8 cellular contexts compared by ENCODE assay signal in the genomic region with DNA sequence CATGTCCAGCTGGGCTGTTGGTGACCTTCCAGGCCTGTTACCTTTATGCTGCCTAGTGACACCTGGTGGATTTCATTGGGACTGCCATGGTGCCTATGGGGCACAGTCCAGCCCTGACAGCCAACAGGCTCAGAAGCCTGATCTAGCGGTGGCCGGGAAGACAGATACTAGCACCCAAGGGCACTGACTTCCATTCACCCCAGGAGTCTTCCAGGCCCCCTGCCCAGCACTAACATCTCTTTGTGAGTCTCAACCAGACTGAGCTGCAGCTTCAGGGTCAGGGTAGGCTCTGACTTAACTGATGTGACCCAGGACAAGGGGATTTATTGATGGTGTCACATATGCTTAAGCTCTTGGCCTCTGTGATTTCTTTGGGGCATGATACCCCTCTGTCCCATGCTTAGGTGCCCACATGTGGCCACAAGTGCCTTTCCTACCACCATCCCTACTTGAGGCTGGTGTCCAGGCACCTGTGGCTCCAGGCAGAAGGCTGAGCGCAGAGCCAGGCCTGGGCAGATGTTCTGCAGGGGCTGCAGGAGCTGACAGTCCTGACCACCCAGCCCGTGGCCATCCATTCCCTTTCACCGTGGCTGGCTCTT. TPM values are rescaled to one million over a fixed set of nuclear protein-coding genes. Genes with fewer than 3 reads are reported as not detected.
DNase-seq lines count a peak whose midpoint lies in the region; ATAC-seq and TF ChIP-seq lines count a peak whose summit lies in the region.
"Not testable (repeated sequence)": the region's sequence is repeated elsewhere in the genome, so short reads cannot be mapped to it uniquely, and the experiment has no call there.

No MANE protein-coding gene starts in this region.

- H3K36me3 ChIP-seq in GM23338 (ENCODE audit: insufficient read depth); PC-9 (ENCODE audit: low read depth); stomach: not testable (repeated sequence)

- TF ChIP-seq EP300 in stomach (IDR thresholded peaks at IDR 0.05) = not testable (repeated sequence)

- CTCF ChIA-PET in PC-9 (lab: Charles Lee) = not testable (repeated sequence)
- CTCF ChIA-PET in activated CD8-positive, alpha-beta memory T cell treated with anti-CD3 and anti-CD28 coated beads, Interleukin-2, amount 10 ng/mL, durations not matched to agents 7 days and 5 days (lab: Charles Lee) = interaction anchor here (0.6 to 1.2 kb wide), 3 partner anchors 246 to 299 kb away, joined by 3 to 5 read pairs (median 3); no protein-coding TSS in a partner anchor

- intact Hi-C loops in PC-9 (cut with micrococcal nuclease; ENCODE audit: unreplicated experiment) = not testable (repeated sequence)
- intact Hi-C loops in stomach (cut with DNase I; ENCODE audit: low total_unique reads) = loop anchor here (10.0 kb wide), 1 partner anchor 950 kb away; no protein-coding TSS in a partner anchor

- 30 to 56% (median 49%) methylated on average over 2 to 5 of the region's 5 CpGs for WGBS in stomach, 5 donors

- POLR2A ChIA-PET in PC-9 (lab: Charles Lee; ENCODE audit: unreplicated experiment) = interaction anchor here (0.6 kb wide), 1 partner anchor 245 kb away, joined by 3 read pairs; no protein-coding TSS in a partner anchor

- H3K27me3 ChIP-seq in GM23338 (ENCODE audit: insufficient read depth); PC-9 (ENCODE audit: insufficient read depth, low read depth); stomach: not testable (repeated sequence)

- BruUV-seq in PC-9 (replicated peaks; lab: Mats Ljungman, UMichigan) = not testable (repeated sequence)

- not testable (repeated sequence) for H3K4me3 ChIP-seq in GM23338, PC-9, stomach

- TF ChIP-seq CTCF in GM23338 (conservative IDR thresholded peaks at IDR 0.05; ENCODE audit: low read depth in 2 of 2) (peak; percentile 62 to 71), PC-9 (conservative IDR thresholded peaks at IDR 0.05) (peak; percentile 88), stomach (IDR thresholded peaks at IDR 0.05) (peak in 4 of 7 experiments; percentile 66 to 77 (median 67))

- H3K4me3 Mint-ChIP-seq in GM23338; activated CD8-positive, alpha-beta memory T cell treated with anti-CD3 and anti-CD28 coated beads, Interleukin-2, amount 10 ng/mL, durations not matched to agents 7 days and 5 days; central memory CD8-positive, alpha-beta T cell; immature natural killer cell: not testable (repeated sequence)

- H3K4me1 Mint-ChIP-seq in GM23338; activated CD8-positive, alpha-beta memory T cell treated with anti-CD3 and anti-CD28 coated beads, Interleukin-2, amount 10 ng/mL, durations not matched to agents 7 days and 5 days; central memory CD8-positive, alpha-beta T cell; immature natural killer cell: not testable (repeated sequence)

- H3K27me3 Mint-ChIP-seq in GM23338 (ENCODE audit: insufficient read depth, low read depth, poor library complexity); activated CD8-positive, alpha-beta memory T cell treated with anti-CD3 and anti-CD28 coated beads, Interleukin-2, amount 10 ng/mL, durations not matched to agents 7 days and 5 days; central memory CD8-positive, alpha-beta T cell; immature natural killer cell (ENCODE audit: low read depth in 3 of 3): not testable (repeated sequence)

- not testable (repeated sequence) for H3K36me3 Mint-ChIP-seq in GM23338 (ENCODE audit: low read depth); activated CD8-positive, alpha-beta memory T cell treated with anti-CD3 and anti-CD28 coated beads, Interleukin-2, amount 10 ng/mL, durations not matched to agents 7 days and 5 days; central memory CD8-positive, alpha-beta T cell (ENCODE audit: insufficient read depth); immature natural killer cell

- ATAC-seq in GM23338 = peak; percentile 100
- ATAC-seq in activated CD8-positive, alpha-beta memory T cell treated with anti-CD3 and anti-CD28 coated beads, Interleukin-2, amount 10 ng/mL, durations not matched to agents 7 days and 5 days = peak; percentile 99
- ATAC-seq in central memory CD8-positive, alpha-beta T cell (replicated peaks; ENCODE audit: extremely low read depth, poor library complexity, severe bottlenecking) = peak; percentile 72

- H3K9me3 ChIP-seq in PC-9 (ENCODE audit: insufficient read depth, low read depth); stomach: not testable (repeated sequence)

- DNase-seq in Daoy (ENCODE audit: low read depth) (peak; percentile 30), GM23338 (ENCODE audit: low spot score) (peak; percentile 62), PC-9 (peak; percentile 34 to 92), immature natural killer cell (peak in 2 of 3 donors; percentile 46 to 54), retina (peak; percentile 51), stomach (peak; percentile 95)
- peak; percentile 91 for DNase-seq in activated CD8-positive, alpha-beta memory T cell treated with anti-CD3 and anti-CD28 coated beads, Interleukin-2, amount 10 ng/mL, durations not matched to agents 7 days and 5 days
- peak; percentile 41 to 51 for DNase-seq in central memory CD8-positive, alpha-beta T cell (ENCODE audit: low spot score in 2 of 2)

- not testable (repeated sequence) for H4K20me1 ChIP-seq in GM23338 (replicated peaks; ENCODE audit: insufficient read depth); PC-9 (ENCODE audit: insufficient read depth)

- not testable (repeated sequence) for H3K9me3 Mint-ChIP-seq in GM23338; activated CD8-positive, alpha-beta memory T cell treated with anti-CD3 and anti-CD28 coated beads, Interleukin-2, amount 10 ng/mL, durations not matched to agents 7 days and 5 days (ENCODE audit: low read depth); central memory CD8-positive, alpha-beta T cell; immature natural killer cell

- H2AFZ ChIP-seq in GM23338 = peak overlapping the region; percentile 96; the same call in 1 of the 2 replicates
- H2AFZ ChIP-seq in PC-9 = not testable (repeated sequence)

- not testable (repeated sequence) for H3K79me2 ChIP-seq in GM23338 (replicated peaks; ENCODE audit: insufficient read depth); PC-9 (ENCODE audit: low read depth)

- not testable (repeated sequence) for H3K4me2 ChIP-seq in GM23338, PC-9

- not testable (repeated sequence) for H3K27ac ChIP-seq in GM23338 (ENCODE audit: low read depth); PC-9; stomach

- not testable (repeated sequence) for H3K4me1 ChIP-seq in GM23338 (ENCODE audit: insufficient read depth); PC-9 (replicated peaks; ENCODE audit: insufficient read depth); stomach

- H3K9me2 ChIP-seq in GM23338 (ENCODE audit: insufficient read depth); PC-9 (ENCODE audit: insufficient read depth): not testable (repeated sequence)

- H3F3A ChIP-seq in GM23338 (replicated peaks; ENCODE audit: low read depth); PC-9 (ENCODE audit: insufficient read depth, low read depth): not testable (repeated sequence)

- TF ChIP-seq POLR2A in stomach (IDR thresholded peaks at IDR 0.05) = peak in 1 of 4 donors; percentile 15

- not testable (repeated sequence) for H3K27ac Mint-ChIP-seq in GM23338; activated CD8-positive, alpha-beta memory T cell treated with anti-CD3 and anti-CD28 coated beads, Interleukin-2, amount 10 ng/mL, durations not matched to agents 7 days and 5 days; central memory CD8-positive, alpha-beta T cell (ENCODE audit: low read depth); immature natural killer cell

RNA-seq across cellular contexts. Expression of gene GOLGA6D, which starts 8.0 kb away (rescaled TPM):
- total RNA-seq in Daoy (2014; rRNA removed; shearing (Covaris generic)) = not detected in 2 replicates
- total RNA-seq in GM23338 (2014; rRNA removed; shearing (Covaris generic)) = 1.0 and 2.1 TPM in 2 replicates
- polyA plus RNA-seq in GM23338 (2016; fragmentation: Nextera tagmentation; extraction: Ambion mirVana) = 0.71 and 0.99 TPM in 2 replicates
- total RNA-seq in PC-9 (2021) = not detected in 2 replicates
- under 1 TPM in 1 of 2 experiments, not detected in 1; 0.12 TPM for total RNA-seq in activated CD8-positive, alpha-beta memory T cell treated with anti-CD3 and anti-CD28 coated beads, Interleukin-2, amount 10 ng/mL, durations not matched to agents 7 days and 5 days
- not detected for polyA plus RNA-seq in immature natural killer cell
- total RNA-seq in stomach = under 1 TPM in 1 of 5 donors, not detected in 4; 0.18 TPM
- polyA plus RNA-seq in stomach = under 1 TPM in 1 of 3 donors, not detected in 2; 0.03 TPM

RNA-seq across cellular contexts. Expression of gene GOLGA6C, which starts 16.5 kb away (rescaled TPM):
- total RNA-seq in Daoy (2014; rRNA removed; shearing (Covaris generic)) = 0.34 TPM in 1 of 2 replicates, not detected in the other
- 0.70 and 1.3 TPM in 2 replicates for total RNA-seq in GM23338 (2014; rRNA removed; shearing (Covaris generic))
- polyA plus RNA-seq in GM23338 (2016; fragmentation: Nextera tagmentation; extraction: Ambion mirVana) (0.34 TPM in 1 of 2 replicates, not detected in the other), immature natural killer cell (not detected), stomach (not detected)
- total RNA-seq in PC-9 (2021) (not detected in 2 replicates), stomach (not detected)
- not detected for total RNA-seq in activated CD8-positive, alpha-beta memory T cell treated with anti-CD3 and anti-CD28 coated beads, Interleukin-2, amount 10 ng/mL, durations not matched to agents 7 days and 5 days

Comparison
In these comparisons a context has a peak if more than half of its experiments do, and no peak if none do; other contexts are left out.
1. DNase-seq: peak in every context shown above with its lines; median percentile 95 in stomach; 91 in activated CD8-positive, alpha-beta memory T cell treated with anti-CD3 and anti-CD28 coated beads, Interleukin-2, amount 10 ng/mL, durations not matched to agents 7 days and 5 days; 63 in PC-9; 62 in GM23338; 51 in retina; 50 in immature natural killer cell; 46 in central memory CD8-positive, alpha-beta T cell; 30 in Daoy.